ENCODE assay signal across 1 cellular context in the genomic region with DNA sequence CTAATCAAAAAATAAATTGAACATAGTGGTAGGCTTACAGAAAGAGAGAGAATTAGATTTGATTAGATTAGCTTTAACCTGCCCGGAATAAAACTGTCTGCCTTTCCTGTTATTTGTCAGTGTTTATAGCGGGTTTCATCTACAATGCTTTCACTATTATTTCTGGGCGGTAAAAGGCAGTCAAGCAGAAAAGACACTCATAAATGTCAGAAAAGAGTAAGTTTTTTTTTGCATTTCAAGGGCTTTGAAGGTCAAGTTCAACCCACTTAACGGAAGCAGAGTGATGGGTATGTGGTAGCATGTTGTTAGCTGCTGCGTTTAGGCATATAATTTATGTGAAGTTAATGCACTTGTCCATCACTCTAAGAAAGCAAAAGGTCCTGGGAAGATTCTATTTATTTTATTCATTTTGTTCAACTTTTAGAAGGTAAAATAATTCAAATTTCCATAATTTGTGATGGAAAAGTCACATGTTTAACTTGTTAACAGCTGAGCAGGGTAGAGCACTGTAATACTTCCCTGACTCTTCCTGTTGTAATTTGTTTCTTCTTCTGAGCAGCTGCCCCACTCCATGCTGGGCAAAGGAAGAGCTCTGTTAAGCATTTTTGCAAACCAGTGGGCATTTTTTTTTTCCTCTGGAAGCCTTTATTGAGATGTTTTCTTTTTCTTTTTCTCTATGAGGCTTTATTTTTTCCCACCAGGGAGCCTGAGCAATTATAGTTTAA.
TF ChIP-seq lines count a peak whose summit lies in the region.

No MANE protein-coding gene starts in this region.

TF ChIP-seq in HEK293, 187 proteins besides CTCF, POLR2A, EP300 and RAD21 (continued from another document and continues in another):
- TF ChIP-seq, protein P1, sequence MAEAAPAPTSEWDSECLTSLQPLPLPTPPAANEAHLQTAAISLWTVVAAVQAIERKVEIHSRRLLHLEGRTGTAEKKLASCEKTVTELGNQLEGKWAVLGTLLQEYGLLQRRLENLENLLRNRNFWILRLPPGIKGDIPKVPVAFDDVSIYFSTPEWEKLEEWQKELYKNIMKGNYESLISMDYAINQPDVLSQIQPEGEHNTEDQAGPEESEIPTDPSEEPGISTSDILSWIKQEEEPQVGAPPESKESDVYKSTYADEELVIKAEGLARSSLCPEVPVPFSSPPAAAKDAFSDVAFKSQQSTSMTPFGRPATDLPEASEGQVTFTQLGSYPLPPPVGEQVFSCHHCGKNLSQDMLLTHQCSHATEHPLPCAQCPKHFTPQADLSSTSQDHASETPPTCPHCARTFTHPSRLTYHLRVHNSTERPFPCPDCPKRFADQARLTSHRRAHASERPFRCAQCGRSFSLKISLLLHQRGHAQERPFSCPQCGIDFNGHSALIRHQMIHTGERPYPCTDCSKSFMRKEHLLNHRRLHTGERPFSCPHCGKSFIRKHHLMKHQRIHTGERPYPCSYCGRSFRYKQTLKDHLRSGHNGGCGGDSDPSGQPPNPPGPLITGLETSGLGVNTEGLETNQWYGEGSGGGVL (tag by site-specific recombination; IDR thresholded peaks at IDR 0.05): 0 out of 2 replicates have a peak, but pooled peaks have one; percentile 36
- TF ChIP-seq ZNF112 (tag by site-specific recombination; IDR thresholded peaks at IDR 0.05) (no peak), ZNF433 (tag by site-specific recombination; IDR thresholded peaks at IDR 0.05; ENCODE audit: low read depth) (no peak), ZNF777 (tag by site-specific recombination; IDR thresholded peaks at IDR 0.05; ENCODE audit: borderline replicate concordance) (no peak), ZSCAN16 (tag by site-specific recombination; IDR thresholded peaks at IDR 0.05) (no peak), ZNF600 (tag by site-specific recombination; IDR thresholded peaks at IDR 0.05) (peak; percentile 49; the same call in 1 of the 2 replicates), ZNF561 (tag by site-specific recombination; IDR thresholded peaks at IDR 0.05; ENCODE audit: borderline replicate concordance) (peak; percentile 91), ZNF560 (tag by site-specific recombination; IDR thresholded peaks at IDR 0.05; ENCODE audit: borderline replicate concordance) (no peak), ZNF660 (tag by site-specific recombination; IDR thresholded peaks at IDR 0.05) (no peak), ZNF658 (tag by site-specific recombination; IDR thresholded peaks at IDR 0.05) (no peak), ZNF202 (tag by site-specific recombination; IDR thresholded peaks at IDR 0.05; ENCODE audit: borderline replicate concordance) (no peak), ZNF701 (tag by site-specific recombination; IDR thresholded peaks at IDR 0.05) (no peak), ZNF335 (tag by site-specific recombination; conservative IDR thresholded peaks at IDR 0.05) (no peak), ZBTB20 (tag by site-specific recombination; IDR thresholded peaks at IDR 0.05) (no peak), ZNF394 (tag by site-specific recombination; IDR thresholded peaks at IDR 0.05; ENCODE audit: borderline replicate concordance) (peak; percentile 66), ZNF555 (tag by site-specific recombination; conservative IDR thresholded peaks at IDR 0.05) (no peak), ZNF157 (tag by site-specific recombination; IDR thresholded peaks at IDR 0.05) (no peak), OSR2 (tag by site-specific recombination; IDR thresholded peaks at IDR 0.05) (peak; percentile 100), GLI4 (tag by site-specific recombination; IDR thresholded peaks at IDR 0.05) (no peak), ZNF221 (tag by site-specific recombination; IDR thresholded peaks at IDR 0.05; ENCODE audit: borderline replicate concordance) (no peak), ZNF341 (tag by site-specific recombination; IDR thresholded peaks at IDR 0.05; ENCODE audit: low read depth) (no peak), ZFP41 (tag by site-specific recombination; IDR thresholded peaks at IDR 0.05; ENCODE audit: borderline replicate concordance) (no peak), MEIS1 (CRISPR knock-in tag; IDR thresholded peaks at IDR 0.05; ENCODE audit: borderline replicate concordance) (0 out of 2 replicates have a peak, but pooled peaks have one; percentile 27), ZNF302 (tag by site-specific recombination; IDR thresholded peaks at IDR 0.05; ENCODE audit: low read depth) (no peak), ZXDB (tag by site-specific recombination; IDR thresholded peaks at IDR 0.05) (peak; percentile 93), GFI1B (tag by site-specific recombination; IDR thresholded peaks at IDR 0.05) (peak; percentile 85), ZNF184 (tag by site-specific recombination; IDR thresholded peaks at IDR 0.05) (no peak), ZNF521 (tag by site-specific recombination; IDR thresholded peaks at IDR 0.05) (no peak), ZNF423 (tag by site-specific recombination; IDR thresholded peaks at IDR 0.05) (peak; percentile 26; the same call in 1 of the 2 replicates), ZBTB8A (tag by site-specific recombination; IDR thresholded peaks at IDR 0.05) (peak; percentile 73)
- TF ChIP-seq, protein P2, sequence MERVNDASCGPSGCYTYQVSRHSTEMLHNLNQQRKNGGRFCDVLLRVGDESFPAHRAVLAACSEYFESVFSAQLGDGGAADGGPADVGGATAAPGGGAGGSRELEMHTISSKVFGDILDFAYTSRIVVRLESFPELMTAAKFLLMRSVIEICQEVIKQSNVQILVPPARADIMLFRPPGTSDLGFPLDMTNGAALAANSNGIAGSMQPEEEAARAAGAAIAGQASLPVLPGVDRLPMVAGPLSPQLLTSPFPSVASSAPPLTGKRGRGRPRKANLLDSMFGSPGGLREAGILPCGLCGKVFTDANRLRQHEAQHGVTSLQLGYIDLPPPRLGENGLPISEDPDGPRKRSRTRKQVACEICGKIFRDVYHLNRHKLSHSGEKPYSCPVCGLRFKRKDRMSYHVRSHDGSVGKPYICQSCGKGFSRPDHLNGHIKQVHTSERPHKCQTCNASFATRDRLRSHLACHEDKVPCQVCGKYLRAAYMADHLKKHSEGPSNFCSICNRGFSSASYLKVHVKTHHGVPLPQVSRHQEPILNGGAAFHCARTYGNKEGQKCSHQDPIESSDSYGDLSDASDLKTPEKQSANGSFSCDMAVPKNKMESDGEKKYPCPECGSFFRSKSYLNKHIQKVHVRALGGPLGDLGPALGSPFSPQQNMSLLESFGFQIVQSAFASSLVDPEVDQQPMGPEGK (tag by site-specific recombination; IDR thresholded peaks at IDR 0.05): no peak
- TF ChIP-seq, protein P3, sequence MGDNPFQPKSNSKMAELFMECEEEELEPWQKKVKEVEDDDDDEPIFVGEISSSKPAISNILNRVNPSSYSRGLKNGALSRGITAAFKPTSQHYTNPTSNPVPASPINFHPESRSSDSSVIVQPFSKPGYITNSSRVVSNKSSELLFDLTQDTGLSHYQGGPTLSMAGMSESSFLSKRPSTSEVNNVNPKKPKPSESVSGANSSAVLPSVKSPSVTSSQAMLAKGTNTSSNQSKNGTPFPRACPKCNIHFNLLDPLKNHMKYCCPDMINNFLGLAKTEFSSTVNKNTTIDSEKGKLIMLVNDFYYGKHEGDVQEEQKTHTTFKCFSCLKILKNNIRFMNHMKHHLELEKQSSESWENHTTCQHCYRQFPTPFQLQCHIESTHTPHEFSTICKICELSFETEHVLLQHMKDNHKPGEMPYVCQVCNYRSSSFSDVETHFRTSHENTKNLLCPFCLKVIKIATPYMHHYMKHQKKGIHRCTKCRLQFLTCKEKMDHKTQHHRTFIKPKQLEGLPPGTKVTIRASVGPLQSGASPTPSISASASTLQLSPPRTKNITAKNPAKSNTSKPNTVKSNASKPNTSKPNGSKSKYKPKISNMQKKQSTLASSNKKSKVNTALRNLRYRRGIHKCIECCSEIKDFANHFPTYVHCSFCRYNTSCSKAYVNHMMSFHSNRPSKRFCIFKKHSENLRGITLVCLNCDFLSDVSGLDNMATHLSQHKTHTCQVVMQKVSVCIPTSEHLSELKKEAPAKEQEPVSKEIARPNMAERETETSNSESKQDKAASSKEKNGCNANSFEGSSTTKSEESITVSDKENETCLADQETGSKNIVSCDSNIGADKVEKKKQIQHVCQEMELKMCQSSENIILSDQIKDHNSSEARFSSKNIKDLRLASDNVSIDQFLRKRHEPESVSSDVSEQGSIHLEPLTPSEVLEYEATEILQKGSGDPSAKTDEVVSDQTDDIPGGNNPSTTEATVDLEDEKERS (tag by site-specific recombination; IDR thresholded peaks at IDR 0.05): no peak
- TF ChIP-seq, protein P4, sequence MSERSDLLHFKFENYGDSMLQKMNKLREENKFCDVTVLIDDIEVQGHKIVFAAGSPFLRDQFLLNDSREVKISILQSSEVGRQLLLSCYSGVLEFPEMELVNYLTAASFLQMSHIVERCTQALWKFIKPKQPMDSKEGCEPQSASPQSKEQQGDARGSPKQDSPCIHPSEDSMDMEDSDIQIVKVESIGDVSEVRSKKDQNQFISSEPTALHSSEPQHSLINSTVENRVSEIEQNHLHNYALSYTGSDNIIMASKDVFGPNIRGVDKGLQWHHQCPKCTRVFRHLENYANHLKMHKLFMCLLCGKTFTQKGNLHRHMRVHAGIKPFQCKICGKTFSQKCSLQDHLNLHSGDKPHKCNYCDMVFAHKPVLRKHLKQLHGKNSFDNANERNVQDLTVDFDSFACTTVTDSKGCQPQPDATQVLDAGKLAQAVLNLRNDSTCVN (tag by site-specific recombination; optimal IDR thresholded peaks at IDR 0.05): no peak
- TF ChIP-seq, protein P5, sequence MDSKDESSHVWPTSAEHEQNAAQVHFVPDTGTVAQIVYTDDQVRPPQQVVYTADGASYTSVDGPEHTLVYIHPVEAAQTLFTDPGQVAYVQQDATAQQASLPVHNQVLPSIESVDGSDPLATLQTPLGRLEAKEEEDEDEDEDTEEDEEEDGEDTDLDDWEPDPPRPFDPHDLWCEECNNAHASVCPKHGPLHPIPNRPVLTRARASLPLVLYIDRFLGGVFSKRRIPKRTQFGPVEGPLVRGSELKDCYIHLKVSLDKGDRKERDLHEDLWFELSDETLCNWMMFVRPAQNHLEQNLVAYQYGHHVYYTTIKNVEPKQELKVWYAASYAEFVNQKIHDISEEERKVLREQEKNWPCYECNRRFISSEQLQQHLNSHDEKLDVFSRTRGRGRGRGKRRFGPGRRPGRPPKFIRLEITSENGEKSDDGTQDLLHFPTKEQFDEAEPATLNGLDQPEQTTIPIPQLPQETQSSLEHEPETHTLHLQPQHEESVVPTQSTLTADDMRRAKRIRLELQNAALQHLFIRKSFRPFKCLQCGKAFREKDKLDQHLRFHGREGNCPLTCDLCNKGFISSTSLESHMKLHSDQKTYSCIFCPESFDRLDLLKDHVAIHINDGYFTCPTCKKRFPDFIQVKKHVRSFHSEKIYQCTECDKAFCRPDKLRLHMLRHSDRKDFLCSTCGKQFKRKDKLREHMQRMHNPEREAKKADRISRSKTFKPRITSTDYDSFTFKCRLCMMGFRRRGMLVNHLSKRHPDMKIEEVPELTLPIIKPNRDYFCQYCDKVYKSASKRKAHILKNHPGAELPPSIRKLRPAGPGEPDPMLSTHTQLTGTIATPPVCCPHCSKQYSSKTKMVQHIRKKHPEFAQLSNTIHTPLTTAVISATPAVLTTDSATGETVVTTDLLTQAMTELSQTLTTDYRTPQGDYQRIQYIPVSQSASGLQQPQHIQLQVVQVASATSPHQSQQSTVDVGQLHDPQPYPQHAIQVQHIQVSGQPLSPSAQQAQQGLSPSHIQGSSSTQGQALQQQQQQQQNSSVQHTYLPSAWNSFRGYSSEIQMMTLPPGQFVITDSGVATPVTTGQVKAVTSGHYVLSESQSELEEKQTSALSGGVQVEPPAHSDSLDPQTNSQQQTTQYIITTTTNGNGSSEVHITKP (tag by site-specific recombination; IDR thresholded peaks at IDR 0.05): no peak
- TF ChIP-seq, protein P6, sequence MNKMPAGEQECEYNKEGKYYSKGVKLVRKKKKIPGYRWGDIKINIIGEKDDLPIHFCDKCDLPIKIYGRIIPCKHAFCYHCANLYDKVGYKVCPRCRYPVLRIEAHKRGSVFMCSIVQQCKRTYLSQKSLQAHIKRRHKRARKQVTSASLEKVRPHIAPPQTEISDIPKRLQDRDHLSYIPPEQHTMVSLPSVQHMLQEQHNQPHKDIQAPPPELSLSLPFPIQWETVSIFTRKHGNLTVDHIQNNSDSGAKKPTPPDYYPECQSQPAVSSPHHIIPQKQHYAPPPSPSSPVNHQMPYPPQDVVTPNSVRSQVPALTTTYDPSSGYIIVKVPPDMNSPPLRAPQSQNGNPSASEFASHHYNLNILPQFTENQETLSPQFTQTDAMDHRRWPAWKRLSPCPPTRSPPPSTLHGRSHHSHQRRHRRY (tag by site-specific recombination; IDR thresholded peaks at IDR 0.05): no peak
- TF ChIP-seq, protein P7, sequence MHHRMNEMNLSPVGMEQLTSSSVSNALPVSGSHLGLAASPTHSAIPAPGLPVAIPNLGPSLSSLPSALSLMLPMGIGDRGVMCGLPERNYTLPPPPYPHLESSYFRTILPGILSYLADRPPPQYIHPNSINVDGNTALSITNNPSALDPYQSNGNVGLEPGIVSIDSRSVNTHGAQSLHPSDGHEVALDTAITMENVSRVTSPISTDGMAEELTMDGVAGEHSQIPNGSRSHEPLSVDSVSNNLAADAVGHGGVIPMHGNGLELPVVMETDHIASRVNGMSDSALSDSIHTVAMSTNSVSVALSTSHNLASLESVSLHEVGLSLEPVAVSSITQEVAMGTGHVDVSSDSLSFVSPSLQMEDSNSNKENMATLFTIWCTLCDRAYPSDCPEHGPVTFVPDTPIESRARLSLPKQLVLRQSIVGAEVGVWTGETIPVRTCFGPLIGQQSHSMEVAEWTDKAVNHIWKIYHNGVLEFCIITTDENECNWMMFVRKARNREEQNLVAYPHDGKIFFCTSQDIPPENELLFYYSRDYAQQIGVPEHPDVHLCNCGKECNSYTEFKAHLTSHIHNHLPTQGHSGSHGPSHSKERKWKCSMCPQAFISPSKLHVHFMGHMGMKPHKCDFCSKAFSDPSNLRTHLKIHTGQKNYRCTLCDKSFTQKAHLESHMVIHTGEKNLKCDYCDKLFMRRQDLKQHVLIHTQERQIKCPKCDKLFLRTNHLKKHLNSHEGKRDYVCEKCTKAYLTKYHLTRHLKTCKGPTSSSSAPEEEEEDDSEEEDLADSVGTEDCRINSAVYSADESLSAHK (tag by site-specific recombination; IDR thresholded peaks at IDR 0.05): peak; percentile 95
- TF ChIP-seq, protein P8, sequence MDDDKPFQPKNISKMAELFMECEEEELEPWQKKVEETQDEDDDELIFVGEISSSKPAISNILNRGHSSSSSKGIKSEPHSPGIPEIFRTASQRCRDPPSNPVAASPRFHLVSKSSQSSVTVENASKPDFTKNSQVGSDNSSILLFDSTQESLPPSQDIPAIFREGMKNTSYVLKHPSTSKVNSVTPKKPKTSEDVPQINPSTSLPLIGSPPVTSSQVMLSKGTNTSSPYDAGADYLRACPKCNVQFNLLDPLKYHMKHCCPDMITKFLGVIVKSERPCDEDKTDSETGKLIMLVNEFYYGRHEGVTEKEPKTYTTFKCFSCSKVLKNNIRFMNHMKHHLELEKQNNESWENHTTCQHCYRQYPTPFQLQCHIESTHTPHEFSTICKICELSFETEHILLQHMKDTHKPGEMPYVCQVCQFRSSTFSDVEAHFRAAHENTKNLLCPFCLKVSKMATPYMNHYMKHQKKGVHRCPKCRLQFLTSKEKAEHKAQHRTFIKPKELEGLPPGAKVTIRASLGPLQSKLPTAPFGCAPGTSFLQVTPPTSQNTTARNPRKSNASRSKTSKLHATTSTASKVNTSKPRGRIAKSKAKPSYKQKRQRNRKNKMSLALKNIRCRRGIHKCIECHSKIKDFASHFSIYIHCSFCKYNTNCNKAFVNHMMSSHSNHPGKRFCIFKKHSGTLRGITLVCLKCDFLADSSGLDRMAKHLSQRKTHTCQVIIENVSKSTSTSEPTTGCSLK (tag by site-specific recombination; IDR thresholded peaks at IDR 0.05): no peak
